ENCODE assay signal across 1 cellular context in genomic region chr17:38417210-38417951, GRCh38.
TF ChIP-seq lines count a peak whose summit lies in the region.

No MANE protein-coding gene starts in this region.

TF ChIP-seq in IMR-90, 13 proteins besides CTCF, POLR2A, EP300 and RAD21:
- TF ChIP-seq CEBPB (IDR thresholded peaks at IDR 0.05; ENCODE audit: low read depth, low read length) (no peak), MAFK (IDR thresholded peaks at IDR 0.05; ENCODE audit: low read depth, low read length) (no peak), MAZ (IDR thresholded peaks at IDR 0.05; ENCODE audit: borderline replicate concordance, low read depth, low read length) (no peak)
